In genomic region chr2:178874529-178875240, GRCh38 we compare ENCODE assay signal across 1 cellular context.
TF ChIP-seq lines count a peak whose summit lies in the region.

No MANE protein-coding gene starts in this region.

TF ChIP-seq in IMR-90, 13 proteins besides CTCF, POLR2A, EP300 and RAD21:
- TF ChIP-seq NFE2L2 (IDR thresholded peaks at IDR 0.05; ENCODE audit: low read depth, low read length): no peak
- no peak for TF ChIP-seq RFX5 (IDR thresholded peaks at IDR 0.05; ENCODE audit: low read depth, low read length)
- no peak for TF ChIP-seq MXI1 (IDR thresholded peaks at IDR 0.05; ENCODE audit: borderline replicate concordance, low read depth, low read length)
